Comparison of ENCODE assay signal across 24 cellular contexts in genomic region chr17:30571921-30572320, GRCh38.
"Had no signal": no experiment of that assay in that cellular context is flagged by ENCODE, and none has a peak within 500 bp of the region (broad histone marks: within the 10 kb centered on the region; RNA-seq: fewer than 3 reads in every experiment).

No MANE protein-coding gene starts in this region.

- ATAC-seq: left colon; mucosa of descending colon; naive thymus-derived CD4-positive, alpha-beta T cell; natural killer cell treated with Interleukin-12 subunit alpha and Interleukin-12 subunit beta and Interleukin-15 and Interleukin-18, amount 100 ng/mL, for 72 hours; right cardiac atrium; sciatic nerve; stimulated activated effector memory CD8-positive, alpha-beta T cell treated with anti-CD3 and anti-CD28 coated beads, Interleukin-12 subunit alpha, Interleukin-12 subunit beta, amount 100 ng/mL, for 72 hours had no signal

- H3K27me3 ChIP-seq: ovary, vagina had no signal

- H3K9me3 ChIP-seq: left ventricle myocardium inferior, mucosa of descending colon, ovary, prostate gland, suprapubic skin, thoracic aorta, tibial artery, vagina had no signal

- H3K36me3 ChIP-seq: left ventricle myocardium inferior, ovary, prostate gland, suprapubic skin, thoracic aorta, tibial artery, vagina had no signal

- H3K4me1 ChIP-seq: left ventricle myocardium inferior, prostate gland, suprapubic skin, tibial artery, vagina had no signal

- H3K27ac ChIP-seq: left ventricle myocardium inferior, ovary, prostate gland, skin epidermis, suprapubic skin, thoracic aorta, tibial artery, vagina had no signal

- H3K4me3 ChIP-seq: left ventricle myocardium inferior, lung, mucosa of descending colon, ovary, prostate gland, skin epidermis, suprapubic skin, thoracic aorta, tibial artery, vagina had no signal

- DNase-seq: hippocampal formation; kidney; left colon; left ventricle myocardium inferior; mesendoderm; midbrain; mucosa of descending colon; naive thymus-derived CD4-positive, alpha-beta T cell; ovary; retina; right cardiac atrium; stimulated activated CD4-positive, alpha-beta T cell treated with anti-CD3 and anti-CD28 coated beads, Interleukin-4, amount 100 ng/mL, for 24 hours; stimulated activated naive CD4-positive, alpha-beta T cell; tibial artery; trophoblast cell had no signal
